12 cellular contexts compared by ENCODE assay signal in the genomic region with DNA sequence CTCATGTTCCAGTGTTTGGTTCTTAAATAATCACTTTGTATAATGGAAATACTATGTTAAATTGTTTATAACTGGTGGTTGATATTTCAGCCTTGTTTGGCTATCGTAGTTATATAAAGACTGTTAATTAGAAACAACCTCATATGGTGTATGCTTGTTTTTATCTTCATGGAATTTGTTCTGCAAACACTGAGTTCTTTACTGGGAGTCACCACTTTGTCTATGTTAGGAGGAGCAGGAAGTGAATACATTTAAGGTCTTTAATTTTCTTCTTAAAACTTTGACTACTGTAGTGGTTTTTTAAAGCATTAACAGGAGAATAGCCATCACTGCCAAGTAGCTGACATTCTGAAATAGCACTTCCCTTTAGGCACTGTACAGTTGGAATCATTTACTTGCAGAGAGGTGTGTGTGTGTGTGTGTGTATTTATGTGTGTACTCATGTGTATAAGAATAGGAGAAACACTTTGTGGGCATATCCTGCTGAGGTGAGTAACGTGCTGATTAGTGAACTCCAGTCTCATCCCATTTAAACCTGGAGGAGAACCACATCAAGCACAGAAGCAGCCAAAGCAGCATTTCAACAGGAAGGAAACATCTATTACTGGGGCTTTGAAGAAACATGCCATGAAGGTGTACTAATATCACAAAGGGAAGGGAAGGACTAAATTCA. TPM values are rescaled to one million over a fixed set of nuclear protein-coding genes. Genes with fewer than 3 reads are reported as not detected.
DNase-seq lines count a peak whose midpoint lies in the region; ATAC-seq, FAIRE-seq and TF ChIP-seq lines count a peak whose summit lies in the region.
"Had no signal": no experiment of that assay in that cellular context is flagged by ENCODE, and none has a peak within 500 bp of the region (broad histone marks: within the 10 kb centered on the region; RNA-seq: fewer than 3 reads in every experiment).

No MANE protein-coding gene starts in this region.

- peak; percentile 38 for ATAC-seq in left lung
- ATAC-seq in GM18873 (IDR thresholded peaks at IDR 0.05; ENCODE audit: low FRiP score, unreplicated experiment), result no peak
- ATAC-seq: stimulated activated naive CD8-positive, alpha-beta T cell treated with anti-CD3 and anti-CD28 coated beads, Interleukin-15, Interleukin-2, amounts not matched to agents 100 U/mL and 50 U/mL, for 24 hours had no signal

- peak overlapping the region in 6 of 7 donors; percentile 3 to 68 (median 38) for H3K27ac Mint-ChIP-seq in CD14-positive monocyte

- DNase-seq in CD14-positive monocyte (ENCODE audit: low spot score) (no peak), H4 (ENCODE audit: low spot score) (peak; percentile 16), left lung (no peak), hippocampal formation (lab: John Stamatoyannopoulos, UW) (no peak), A673 (ENCODE audit: low spot score) (no peak)
- no peak for DNase-seq in stimulated activated CD4-positive, alpha-beta T cell treated with anti-CD3 and anti-CD28 coated beads, Interleukin-2, amount 100 ng/mL, for 24 hours
- DNase-seq: NCI-H2029; NK-92 treated with Interleukin-12 subunit alpha and Interleukin-12 subunit beta, amount 100 ng/mL, for 24 hours; stimulated activated naive CD8-positive, alpha-beta T cell treated with anti-CD3 and anti-CD28 coated beads, Interleukin-15, Interleukin-2, amounts not matched to agents 100 U/mL and 50 U/mL, for 24 hours had no signal

- CTCF ChIA-PET in A673 (lab: Charles Lee), result no interaction called here

- intact Hi-C loops in CD14-positive monocyte (cut with micrococcal nuclease), result loop anchor here in 1 of 2 donors (5.0 kb wide), 1 partner anchor 37 kb away; the partner anchor contains the start of gene TET2
- intact Hi-C loops in left lung (cut with DNase I), result no loop called here
- intact Hi-C loops in A673 (cut with micrococcal nuclease; ENCODE audit: unreplicated experiment), result no loop called here

- BruUV-seq in A673 (replicated peaks; lab: Mats Ljungman, UMichigan), result no TSS peak

- H3K36me3 ChIP-seq in left lung (no peaks in the 10 kb centered on the region), A673 (ENCODE audit: insufficient read depth, low read length, poor library complexity, severe bottlenecking) (no peaks in the 10 kb centered on the region)

- H3K27ac ChIP-seq in left lung (peak overlapping the region in 1 of 2 donors; percentile 37), A673 (ENCODE audit: low read depth, low read length, poor library complexity, severe bottlenecking) (no peak overlapping the region)
- H3K27ac ChIP-seq: coronary artery had no signal

- no peak for TF ChIP-seq CTCF in CD14-positive monocyte (IDR thresholded peaks at IDR 0.05)
- no peak for TF ChIP-seq CTCF in left lung (IDR thresholded peaks at IDR 0.05)
- TF ChIP-seq CTCF in A673 (conservative IDR thresholded peaks at IDR 0.05; ENCODE audit: low read depth, low read length), result no peak

- peaks cover 19% of the 10 kb centered on the region for H3K4me1 Mint-ChIP-seq in CD14-positive monocyte

- no peak overlapping the region for H3K4me3 ChIP-seq in left lung
- no peak overlapping the region for H3K4me3 ChIP-seq in A673 (ENCODE audit: low read depth, low read length, poor library complexity, severe bottlenecking)
- H3K4me3 ChIP-seq: coronary artery had no signal

- H3K9me3 Mint-ChIP-seq in CD14-positive monocyte, result no peaks in the 10 kb centered on the region

- POLR2A ChIA-PET in A673 (lab: Charles Lee; ENCODE audit: low non-redundant PET), result no interaction called here

- peak; percentile 85 for FAIRE-seq in colon (lab: Jason Lieb, UNC)

- H3K4me1 ChIP-seq in left lung (peaks cover 0 to 18% of the 10 kb centered on the region in 2 donors), A673 (ENCODE audit: insufficient read depth, low read length, poor library complexity, severe bottlenecking) (peaks cover 19% of the 10 kb centered on the region)

- H3K9me3 ChIP-seq in left lung (no peaks in the 10 kb centered on the region), A673 (ENCODE audit: low read depth, low read length, poor library complexity, severe bottlenecking) (no peaks in the 10 kb centered on the region)

- peaks cover 13 to 38% of the 10 kb centered on the region in 2 donors for H3K36me3 Mint-ChIP-seq in CD14-positive monocyte

- H3K27me3 ChIP-seq in left lung (no peaks in the 10 kb centered on the region), A673 (replicated peaks; ENCODE audit: insufficient read depth, low read depth, low read length, poor library complexity) (no peaks in the 10 kb centered on the region)

- no peak overlapping the region for H3K4me3 Mint-ChIP-seq in CD14-positive monocyte

- H3K27me3 Mint-ChIP-seq in CD14-positive monocyte (ENCODE audit: low read depth in 3 of 3), result no peaks in the 10 kb centered on the region

RNA-seq across cellular contexts. Expression of gene TET2, which starts 37.8 kb away (rescaled TPM):
- 10 to 100 TPM; 22.6 to 47.1 TPM for polyA plus RNA-seq in CD14-positive monocyte
- 6.8 and 7.4 TPM in 2 replicates for total RNA-seq in H4 (2014; rRNA removed; shearing (Covaris generic))
- total RNA-seq in left lung, result 10 to 100 TPM; 19.1 to 33.2 TPM
- 22.8 and 25.7 TPM in 2 replicates for total RNA-seq in A673 (2021)
